In genomic region chr2:200378652-200379290, GRCh38 we compare ENCODE assay signal across 9 cellular contexts.
DNase-seq lines count a peak whose midpoint lies in the region; ATAC-seq and TF ChIP-seq lines count a peak whose summit lies in the region.
"Had no signal": no experiment of that assay in that cellular context is flagged by ENCODE, and none has a peak within 500 bp of the region (broad histone marks: within the 10 kb centered on the region; RNA-seq: fewer than 3 reads in every experiment).

No MANE protein-coding gene starts in this region.

- H3K79me2 ChIP-seq in neural progenitor cell (ENCODE audit: low read depth): peaks cover 4% of the 10 kb centered on the region

- H3K27ac ChIP-seq in epithelial cell of prostate (peak overlapping the region; percentile 19), neural progenitor cell (peak overlapping the region; percentile 74)

- no peak for ATAC-seq in GM21723 (IDR thresholded peaks at IDR 0.05; ENCODE audit: unreplicated experiment)

- H3K9ac ChIP-seq in neural progenitor cell: no peak overlapping the region

- H3K4me2 ChIP-seq in neural progenitor cell: peak overlapping the region; percentile 76

- peak overlapping the region; percentile 76 for H3K4me3 Mint-ChIP-seq in neural progenitor cell

- H3K36me3 ChIP-seq in neural progenitor cell: no peaks in the 10 kb centered on the region

- H3K9me3 ChIP-seq in neural progenitor cell (ENCODE audit: low read depth): no peaks in the 10 kb centered on the region

- H3K9me3 Mint-ChIP-seq in neural progenitor cell: no peaks in the 10 kb centered on the region

- peak; percentile 74 for DNase-seq in AG09309 (ENCODE audit: low read depth)
- DNase-seq in NCI-H82 (lab: John Stamatoyannopoulos, UW): peak; percentile 52
- DNase-seq in epithelial cell of prostate (ENCODE audit: low read depth, low spot score): no peak
- DNase-seq in neural progenitor cell (ENCODE audit: low spot score): peak; percentile 33
- DNase-seq in SHP77 (lab: John Stamatoyannopoulos, UW): no peak
- no peak for DNase-seq in effector CD4-positive, alpha-beta T cell
- DNase-seq in globus pallidus (ENCODE audit: low spot score): no peak
- DNase-seq: DND-41 had no signal

- no peak overlapping the region for H2AFZ ChIP-seq in neural progenitor cell (replicated peaks)

- no peaks in the 10 kb centered on the region for H3K36me3 Mint-ChIP-seq in neural progenitor cell

- H3K27me3 Mint-ChIP-seq in neural progenitor cell (ENCODE audit: insufficient read depth, low read depth): no peaks in the 10 kb centered on the region

- H3K4me3 ChIP-seq in AG09309 (ENCODE audit: control insufficient read depth, low read depth, low read length) (no peak overlapping the region), neural progenitor cell (peak overlapping the region; percentile 35)

- H4K20me1 ChIP-seq in neural progenitor cell (ENCODE audit: low read depth): no peaks in the 10 kb centered on the region

- H3K4me1 Mint-ChIP-seq in neural progenitor cell: peaks cover 70% of the 10 kb centered on the region

- H3F3A ChIP-seq in neural progenitor cell (ENCODE audit: low read depth): peaks cover 29% of the 10 kb centered on the region

- TF ChIP-seq CTCF in AG09309 (IDR thresholded peaks at IDR 0.05; ENCODE audit: control insufficient read depth, insufficient read depth, low read depth, low read length, missing control alignments) (no peak), neural progenitor cell (IDR thresholded peaks at IDR 0.05) (no peak)

- no peaks in the 10 kb centered on the region for H3K27me3 ChIP-seq in neural progenitor cell

- H3K4me1 ChIP-seq in neural progenitor cell: peaks cover 54% of the 10 kb centered on the region

- peak overlapping the region; percentile 34 for H3K27ac Mint-ChIP-seq in neural progenitor cell

Comparison
In these comparisons a context has a peak if more than half of its experiments do, and no peak if none do; other contexts are left out.
1. DNase-seq: peak in AG09309 (single experiment), NCI-H82 (single experiment) and neural progenitor cell (single experiment); none in epithelial cell of prostate (single experiment), SHP77 (0 of 2), effector CD4-positive, alpha-beta T cell (single experiment) and globus pallidus (single experiment).